1 cellular context compared by ENCODE assay signal in the genomic region with DNA sequence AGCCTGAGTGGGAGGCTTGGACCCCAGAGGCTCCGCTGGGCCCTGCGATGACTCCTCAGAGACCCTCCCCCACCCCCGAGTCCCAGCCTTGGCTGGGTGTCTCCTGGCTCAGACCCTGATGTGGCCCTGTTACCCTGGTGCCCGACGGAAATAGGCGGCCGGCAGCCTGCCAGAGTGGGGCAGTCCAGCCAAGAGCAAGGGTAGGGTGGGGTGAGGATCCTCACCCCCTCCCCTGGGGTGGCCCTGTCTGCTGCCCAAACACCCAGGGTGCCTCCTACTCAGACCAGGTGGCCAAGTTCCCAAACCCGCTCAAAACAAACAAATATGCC.
TF ChIP-seq lines count a peak whose summit lies in the region.

No MANE protein-coding gene starts in this region.

TF ChIP-seq in GM23338, 12 proteins besides CTCF, POLR2A, EP300 and RAD21 (continued from another document):
- TF ChIP-seq REST (IDR thresholded peaks at IDR 0.05; ENCODE audit: unreplicated experiment) (no peak), EZH2phosphoT487 (IDR thresholded peaks at IDR 0.05; ENCODE audit: unreplicated experiment) (no peak), ZNF114 (CRISPR knock-in tag; IDR thresholded peaks at IDR 0.05) (no peak), JUNB (IDR thresholded peaks at IDR 0.05; ENCODE audit: unreplicated experiment) (no peak), EZH2 (IDR thresholded peaks at IDR 0.05; ENCODE audit: low read depth, unreplicated experiment) (no peak), ZNF331 (CRISPR knock-in tag; IDR thresholded peaks at IDR 0.05; ENCODE audit: low read depth) (no peak)
TF ChIP-seq in GM23338: peak in this region for 0.
